ENCODE assay signal across 22 cellular contexts in the genomic region with DNA sequence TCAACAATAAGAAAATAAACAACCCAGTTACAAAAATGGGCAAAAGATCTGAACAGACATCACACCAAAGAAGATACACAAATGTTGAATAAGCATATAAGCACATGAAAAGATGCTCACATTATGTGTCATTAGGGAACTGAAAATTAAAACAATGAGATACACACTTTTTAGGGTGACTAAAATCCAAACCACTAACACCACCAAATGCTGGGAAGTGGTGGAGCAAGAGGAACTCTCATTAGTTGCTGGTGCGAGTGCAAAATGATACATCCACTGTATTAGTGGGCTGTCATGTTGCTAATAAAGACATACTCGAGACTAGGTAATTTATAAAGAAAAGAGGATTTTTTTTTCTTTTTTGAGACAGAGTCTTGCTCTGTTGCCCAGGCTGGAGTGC.
DNase-seq lines count a peak whose midpoint lies in the region; ATAC-seq and TF ChIP-seq lines count a peak whose summit lies in the region.
"Had no signal": no experiment of that assay in that cellular context is flagged by ENCODE, and none has a peak within 500 bp of the region (broad histone marks: within the 10 kb centered on the region; RNA-seq: fewer than 3 reads in every experiment).

No MANE protein-coding gene starts in this region.

- DNase-seq in GM06990 (ENCODE audit: extremely low read depth, insufficient read length), result peak; percentile 15
- peak; percentile 26 for DNase-seq in MV-4-11 (lab: John Stamatoyannopoulos, UW)
- DNase-seq in pons (ENCODE audit: low spot score), result no peak
- DNase-seq in NCI-H524 (lab: John Stamatoyannopoulos, UW), result no peak
- DNase-seq: 8988T; ACHN; AML-193; C1 segment of cervical spinal cord; Caco-2; CD4-positive, CD25-positive, alpha-beta regulatory T cell; CD8-positive, alpha-beta T cell; DMS79; EL; GDM1; H9 had no signal

- H3K36me3 Mint-ChIP-seq in stimulated activated memory B cell treated with anti-CD40 and anti-IgM and Interleukin-4, amounts not matched to agents 10 μg/mL and 1 μg/mL and 100 μg/mL, for 72 hours, result no peaks in the 10 kb centered on the region
- H3K36me3 Mint-ChIP-seq: CD4-positive, CD25-positive, alpha-beta regulatory T cell; CD8-positive, alpha-beta T cell had no signal

- no peak overlapping the region for H3K27ac Mint-ChIP-seq in stimulated activated memory B cell treated with anti-CD40 and anti-IgM and Interleukin-4, amounts not matched to agents 10 μg/mL and 1 μg/mL and 100 μg/mL, for 72 hours
- H3K27ac Mint-ChIP-seq: CD4-positive, CD25-positive, alpha-beta regulatory T cell; CD8-positive, alpha-beta T cell; GM23338; H9 had no signal

- H3K27me3 Mint-ChIP-seq in stimulated activated memory B cell treated with anti-CD40 and anti-IgM and Interleukin-4, amounts not matched to agents 10 μg/mL and 1 μg/mL and 100 μg/mL, for 72 hours, result no peaks in the 10 kb centered on the region
- H3K27me3 Mint-ChIP-seq: CD4-positive, CD25-positive, alpha-beta regulatory T cell had no signal

- H3K4me3 ChIP-seq in GM06990 (replicated peaks; ENCODE audit: low read depth, low read length), result no peak overlapping the region
- H3K4me3 ChIP-seq: A549, GM23338 had no signal

- H3K4me1 Mint-ChIP-seq in stimulated activated memory B cell treated with anti-CD40 and anti-IgM and Interleukin-4, amounts not matched to agents 10 μg/mL and 1 μg/mL and 100 μg/mL, for 72 hours, result no peaks in the 10 kb centered on the region
- H3K4me1 Mint-ChIP-seq: CD4-positive, CD25-positive, alpha-beta regulatory T cell had no signal

- no peak for TF ChIP-seq CTCF in GM06990 (IDR thresholded peaks at IDR 0.05; ENCODE audit: insufficient read depth, low read length, poor library complexity, severe bottlenecking)

- no peak overlapping the region for H3K4me3 Mint-ChIP-seq in stimulated activated memory B cell treated with anti-CD40 and anti-IgM and Interleukin-4, amounts not matched to agents 10 μg/mL and 1 μg/mL and 100 μg/mL, for 72 hours
- H3K4me3 Mint-ChIP-seq: CD4-positive, CD25-positive, alpha-beta regulatory T cell; CD8-positive, alpha-beta T cell; GM23338; H9 had no signal

- ATAC-seq in GM18502 (IDR thresholded peaks at IDR 0.05; ENCODE audit: poor library complexity, unreplicated experiment) (peak; percentile 54), HG02973 (IDR thresholded peaks at IDR 0.05; ENCODE audit: unreplicated experiment) (no peak), GM18858 (IDR thresholded peaks at IDR 0.05; ENCODE audit: unreplicated experiment) (no peak)
- peak; percentile 21 for ATAC-seq in stimulated activated memory B cell treated with anti-CD40 and anti-IgM and Interleukin-4, amounts not matched to agents 10 μg/mL and 1 μg/mL and 100 μg/mL, for 72 hours
- ATAC-seq: A549; CD8-positive, alpha-beta T cell; GM23338; HCT116 had no signal

- H3K27me3 ChIP-seq in GM06990 (replicated peaks; ENCODE audit: control insufficient read depth, insufficient read depth, low read length), result no peaks in the 10 kb centered on the region

- H3K36me3 ChIP-seq in GM06990 (ENCODE audit: control insufficient read depth, insufficient read depth, low read length), result no peaks in the 10 kb centered on the region

- H3K9me3 Mint-ChIP-seq in stimulated activated memory B cell treated with anti-CD40 and anti-IgM and Interleukin-4, amounts not matched to agents 10 μg/mL and 1 μg/mL and 100 μg/mL, for 72 hours, result no peaks in the 10 kb centered on the region
- H3K9me3 Mint-ChIP-seq: CD8-positive, alpha-beta T cell; GM23338; H9 had no signal

Comparison
In these comparisons a context has a peak if more than half of its experiments do, and no peak if none do; other contexts are left out.
1. DNase-seq: peak in GM06990 (single experiment) and MV-4-11 (single experiment); none in pons (single experiment) and NCI-H524 (0 of 2).
2. ATAC-seq: peak in GM18502 (single experiment) and stimulated activated memory B cell treated with anti-CD40 and anti-IgM and Interleukin-4, amounts not matched to agents 10 μg/mL and 1 μg/mL and 100 μg/mL, for 72 hours (single experiment); none in HG02973 (single experiment) and GM18858 (single experiment).